In genomic region chr17:69450857-69451410, GRCh38 we compare ENCODE assay signal across 13 cellular contexts. TPM values are rescaled to one million over a fixed set of nuclear protein-coding genes. Genes with fewer than 3 reads are reported as not detected.
A peak's percentile ranks its signal among the peaks of the same experiment; 100 is the strongest.
DNase-seq lines count a peak whose midpoint lies in the region; ATAC-seq and TF ChIP-seq lines count a peak whose summit lies in the region.
"Had no signal": no experiment of that assay in that cellular context is flagged by ENCODE, and none has a peak within 500 bp of the region (broad histone marks: within the 10 kb centered on the region; RNA-seq: fewer than 3 reads in every experiment).

No MANE protein-coding gene starts in this region.

- H3K27ac Mint-ChIP-seq in naive B cell: peak overlapping the region in 4 of 6 donors; percentile 10 to 50 (median 28)
- H3K27ac Mint-ChIP-seq: activated T-helper 1 cell treated with anti-CD3 and anti-CD28 coated beads, Interleukin-12 subunit alpha, Interleukin-12 subunit beta, Interleukin-2, Interleukin-4 antibody, amounts not matched to agents 30 ng/mL and 10 ng/mL and 1 ng/mL, durations not matched to agents 14 hours and 24 hours and 36 hours; mesothelial cell of epicardium had no signal

- H3K9me3 ChIP-seq in lower lobe of right lung: no peaks in the 10 kb centered on the region
- H3K9me3 ChIP-seq: body of pancreas had no signal

- no peaks in the 10 kb centered on the region for H3K9me3 Mint-ChIP-seq in naive B cell
- H3K9me3 Mint-ChIP-seq: activated T-helper 1 cell treated with anti-CD3 and anti-CD28 coated beads, Interleukin-12 subunit alpha, Interleukin-12 subunit beta, Interleukin-2, Interleukin-4 antibody, amounts not matched to agents 30 ng/mL and 10 ng/mL and 1 ng/mL, durations not matched to agents 14 hours and 24 hours and 36 hours; mesothelial cell of epicardium had no signal

- H3K27me3 Mint-ChIP-seq in naive B cell: no peaks in the 10 kb centered on the region

- H3K27me3 ChIP-seq in brain microvascular endothelial cell (replicated peaks): no peaks in the 10 kb centered on the region
- H3K27me3 ChIP-seq in lower lobe of right lung (ENCODE audit: low read depth): no peaks in the 10 kb centered on the region
- H3K27me3 ChIP-seq: body of pancreas had no signal

- peaks cover 17 to 37% (median 21%) of the 10 kb centered on the region in 3 donors for H3K4me1 Mint-ChIP-seq in naive B cell

- DNase-seq in brain microvascular endothelial cell: peak; percentile 12
- DNase-seq in naive B cell: no peak
- DNase-seq in activated gamma-delta T cell (lab: John Stamatoyannopoulos, UW): no peak
- no peak for DNase-seq in foreskin melanocyte
- no peak for DNase-seq in lower lobe of right lung
- no peak for DNase-seq in ureter (ENCODE audit: low spot score)
- DNase-seq: activated CD4-positive, alpha-beta T cell treated with anti-CD3 and anti-CD28 coated beads for 4 hours; body of pancreas; stimulated activated CD4-positive, alpha-beta T cell treated with anti-CD3 and anti-CD28 coated beads, Interleukin-4, amount 100 ng/mL, for 24 hours had no signal

- H3K36me3 Mint-ChIP-seq in naive B cell: peaks cover 0 to 8% of the 10 kb centered on the region in 2 donors

- no peak for TF ChIP-seq CTCF in brain microvascular endothelial cell (IDR thresholded peaks at IDR 0.05; ENCODE audit: low read depth, low read length, missing control alignments)
- TF ChIP-seq CTCF in lower lobe of right lung (IDR thresholded peaks at IDR 0.05): no peak

- H3K27ac ChIP-seq in brain microvascular endothelial cell: no peak overlapping the region
- H3K27ac ChIP-seq in lower lobe of right lung: no peak overlapping the region
- H3K27ac ChIP-seq: body of pancreas had no signal

- H3K4me3 Mint-ChIP-seq in naive B cell: peak overlapping the region in 3 of 8 donors; percentile 10 to 30 (median 23)
- H3K4me3 Mint-ChIP-seq: activated T-helper 1 cell treated with anti-CD3 and anti-CD28 coated beads, Interleukin-12 subunit alpha, Interleukin-12 subunit beta, Interleukin-2, Interleukin-4 antibody, amounts not matched to agents 30 ng/mL and 10 ng/mL and 1 ng/mL, durations not matched to agents 14 hours and 24 hours and 36 hours; mesothelial cell of epicardium had no signal

- ATAC-seq in GM18909 (IDR thresholded peaks at IDR 0.05; ENCODE audit: poor library complexity, unreplicated experiment) (peak; percentile 31), HG03064 (IDR thresholded peaks at IDR 0.05; ENCODE audit: low read depth, unreplicated experiment) (peak; percentile 11), naive B cell (ENCODE audit: low read depth in 2 of 2) (no peak), lower lobe of right lung (no peak)
- ATAC-seq: body of pancreas had no signal

- in situ Hi-C loops in brain microvascular endothelial cell (cut with HindIII; ENCODE audit: low pct_ligation_motif_present, low sequenced_read_pairs): no loop called here

- intact Hi-C loops in lower lobe of right lung (cut with DNase I): no loop called here

- H3K36me3 ChIP-seq in brain microvascular endothelial cell (replicated peaks): no peaks in the 10 kb centered on the region
- no peaks in the 10 kb centered on the region for H3K36me3 ChIP-seq in lower lobe of right lung

- H3K4me1 ChIP-seq in lower lobe of right lung: no peaks in the 10 kb centered on the region

- no peak overlapping the region for H3K4me3 ChIP-seq in brain microvascular endothelial cell (ENCODE audit: low read depth, low read length)
- no peak overlapping the region for H3K4me3 ChIP-seq in lower lobe of right lung
- H3K4me3 ChIP-seq: body of pancreas had no signal

RNA-seq across cellular contexts. Expression of gene MAP2K6, which starts 36.4 kb away (rescaled TPM):
- 10 to 100 TPM in 2 of 6 donors, 1 to 10 TPM in 4; 5.1 to 16.2 (median 5.3) TPM for polyA plus RNA-seq in naive B cell (ENCODE audit: low read depth in 6 of 6)
- total RNA-seq in lower lobe of right lung (6.3 TPM), ureter (10.6 TPM)

Comparison
In these comparisons a context has a peak if more than half of its experiments do, and no peak if none do; other contexts are left out.
1. ATAC-seq: peak in GM18909 (single experiment) and HG03064 (single experiment); none in naive B cell (0 of 2) and lower lobe of right lung (0 of 2).